Comparison of ENCODE assay signal across 8 cellular contexts in the genomic region with DNA sequence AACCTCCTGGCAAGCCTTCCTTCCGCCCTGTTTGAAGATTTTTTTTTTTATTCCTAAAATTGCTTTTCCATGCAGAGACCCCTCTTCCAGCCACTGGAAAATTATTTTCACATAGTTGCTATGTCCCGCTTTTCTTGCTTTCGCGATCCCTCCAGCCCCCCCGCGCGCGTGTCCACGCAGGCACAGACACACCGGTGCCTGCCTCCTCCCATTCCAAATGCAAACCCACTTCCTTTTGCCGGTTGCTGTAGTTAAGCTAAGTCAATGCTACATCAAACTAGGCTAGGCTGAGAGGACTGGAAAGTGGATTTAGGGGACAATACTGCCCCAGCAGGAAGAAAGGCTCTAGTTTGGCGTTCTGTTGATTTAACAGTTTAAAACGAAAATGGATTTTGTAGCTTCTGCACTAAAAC.
DNase-seq lines count a peak whose midpoint lies in the region; ATAC-seq, FAIRE-seq and TF ChIP-seq lines count a peak whose summit lies in the region.

No MANE protein-coding gene starts in this region.

- no peak for TF ChIP-seq CTCF in HFF-Myc (IDR thresholded peaks at IDR 0.05; ENCODE audit: low read depth, low read length, missing control alignments)
- no peak for TF ChIP-seq CTCF in endothelial cell of umbilical vein (IDR thresholded peaks at IDR 0.05; ENCODE audit: extremely low read depth in 1 of 2, insufficient read depth in 1 of 2, low read depth in 1 of 2, low read length in 2 of 2)

- H4K20me1 ChIP-seq in BLaER1 treated with 17β-estradiol and CSF1 and Interleukin-3, amounts not matched to agents 10 nM and 100 nM: peaks cover 0 to 32% (median 18%) of the 10 kb centered on the region in 11 experiments; a peak in 17 of 22 replicates
- no peaks in the 10 kb centered on the region for H4K20me1 ChIP-seq in endothelial cell of umbilical vein (replicated peaks; ENCODE audit: control insufficient read depth, extremely low read depth, insufficient read depth, low read length)

- intact Hi-C loops in endothelial cell of umbilical vein (cut with micrococcal nuclease): loop anchor here (2.0 to 5.0 kb wide), 2 partner anchors 109 to 519 kb away; no protein-coding TSS in a partner anchor

- H3K4me2 ChIP-seq in BLaER1 treated with 17β-estradiol and CSF1 and Interleukin-3, amounts not matched to agents 10 nM and 100 nM: peak overlapping the region; percentile 94 to 100 (median 98)
- peak overlapping the region; percentile 75 for H3K4me2 ChIP-seq in endothelial cell of umbilical vein (ENCODE audit: insufficient read depth, low read length)

- no TSS peak for BruUV-seq in endothelial cell of umbilical vein (replicated peaks; lab: Mats Ljungman, UMichigan)

- H3K27ac ChIP-seq in BLaER1 treated with 17β-estradiol and CSF1 and Interleukin-3, amounts not matched to agents 10 nM and 100 nM: 0 out of 22 replicates have a peak overlapping the region, but pooled peaks of 1 of the 11 experiments have one; percentile 2
- H3K27ac ChIP-seq in endothelial cell of umbilical vein (ENCODE audit: insufficient read depth, low read depth, low read length) (no peak overlapping the region), mucosa of rectum (ENCODE audit: low read depth in 2 of 2, low read length in 2 of 2) (no peak overlapping the region)

- no peaks in the 10 kb centered on the region for H3K36me3 ChIP-seq in BLaER1 treated with 17β-estradiol and CSF1 and Interleukin-3, amounts not matched to agents 10 nM and 100 nM
- H3K36me3 ChIP-seq in endothelial cell of umbilical vein (ENCODE audit: control insufficient read depth in 2 of 2, extremely low read depth in 1 of 2, insufficient read depth in 2 of 2, low read length in 2 of 2) (no peaks in the 10 kb centered on the region), mucosa of rectum (ENCODE audit: control insufficient read depth in 2 of 2, insufficient read depth in 2 of 2, low read length in 2 of 2) (no peaks in the 10 kb centered on the region)

- no peak for TF ChIP-seq POLR2A in endothelial cell of umbilical vein (IDR thresholded peaks at IDR 0.05; ENCODE audit: low read depth, low read length)

- H3K79me2 ChIP-seq in endothelial cell of umbilical vein (ENCODE audit: control insufficient read depth, insufficient read depth, low read length): no peaks in the 10 kb centered on the region

- peak overlapping the region; percentile 65 to 79 (median 71) for H3K4me3 ChIP-seq in BLaER1 treated with 17β-estradiol and CSF1 and Interleukin-3, amounts not matched to agents 10 nM and 100 nM
- H3K4me3 ChIP-seq in HFF-Myc (replicated peaks; ENCODE audit: low read depth, low read length) (peak overlapping the region; percentile 47), endothelial cell of umbilical vein (replicated peaks in 1 of 3; ENCODE audit: insufficient read depth in 1 of 3, low read depth in 1 of 3, low read length in 3 of 3) (peak overlapping the region; percentile 19 to 42 (median 33)), mucosa of rectum (ENCODE audit: low read length in 2 of 2) (peak overlapping the region; percentile 63 to 89)

- peak overlapping the region in 10 of 11 experiments; percentile 39 to 70 (median 60); a peak in 19 of 22 replicates for H3K9ac ChIP-seq in BLaER1 treated with 17β-estradiol and CSF1 and Interleukin-3, amounts not matched to agents 10 nM and 100 nM
- no peak overlapping the region for H3K9ac ChIP-seq in endothelial cell of umbilical vein (replicated peaks; ENCODE audit: extremely low read depth, insufficient read depth, low read length)
- H3K9ac ChIP-seq in mucosa of rectum (ENCODE audit: low read depth in 1 of 2, low read length in 2 of 2): peak overlapping the region in 1 of 2 donors; percentile 25

- in situ Hi-C loops in SK-MEL-5 (cut with HindIII; ENCODE audit: low pct_unique_long_range_greater_than_20kb, low sequenced_read_pairs): no loop called here

- POLR2A ChIA-PET in endothelial cell of umbilical vein (lab: Charles Lee): interaction anchor here (0.7 kb wide), 1 partner anchor 111 kb away, joined by 3 read pairs; no protein-coding TSS in a partner anchor

- FAIRE-seq in endothelial cell of umbilical vein (lab: Jason Lieb, UNC): no peak

- H3K9me1 ChIP-seq in endothelial cell of umbilical vein (replicated peaks; ENCODE audit: control insufficient read depth, extremely low read depth, insufficient read depth, low read length): no peaks in the 10 kb centered on the region

- H3K4me1 ChIP-seq in BLaER1 treated with 17β-estradiol and CSF1 and Interleukin-3, amounts not matched to agents 10 nM and 100 nM: peaks cover 14 to 38% (median 29%) of the 10 kb centered on the region in 10 experiments
- H3K4me1 ChIP-seq in endothelial cell of umbilical vein (ENCODE audit: control insufficient read depth, extremely low read depth, insufficient read depth, low read length): peaks cover 15% of the 10 kb centered on the region
- H3K4me1 ChIP-seq in mucosa of rectum (ENCODE audit: control insufficient read depth in 2 of 2, insufficient read depth in 2 of 2, low read length in 2 of 2): peaks cover 20 to 25% of the 10 kb centered on the region in 2 donors

- CTCF ChIA-PET in endothelial cell of umbilical vein (lab: Charles Lee): interaction anchor here (0.7 to 1.7 kb wide), 9 partner anchors 13 to 839 kb away, joined by 3 to 7 read pairs (median 4); a partner anchor contains a TSS

- ATAC-seq in HG02588 (IDR thresholded peaks at IDR 0.05; ENCODE audit: unreplicated experiment) (no peak), GM19467 (IDR thresholded peaks at IDR 0.05; ENCODE audit: unreplicated experiment) (no peak)

- dilution Hi-C loops in endothelial cell of umbilical vein (cut with MboI; ENCODE audit: extremely low pct_ligation_motif_present, low sequenced_read_pairs): no loop called here

- H3K27me3 ChIP-seq in BLaER1 treated with 17β-estradiol and CSF1 and Interleukin-3, amounts not matched to agents 10 nM and 100 nM: peaks cover 49 to 74% (median 67%) of the 10 kb centered on the region in 11 experiments
- H3K27me3 ChIP-seq in endothelial cell of umbilical vein (ENCODE audit: control insufficient read depth in 2 of 2, insufficient read depth in 2 of 2, low read length in 2 of 2) (peaks cover 28 to 36% of the 10 kb centered on the region in 2 experiments), mucosa of rectum (ENCODE audit: control insufficient read depth in 2 of 2, insufficient read depth in 2 of 2, low read length in 2 of 2) (peaks cover 14 to 33% of the 10 kb centered on the region in 2 donors)

- H3K9me3 ChIP-seq in BLaER1 treated with 17β-estradiol and CSF1 and Interleukin-3, amounts not matched to agents 10 nM and 100 nM (replicated peaks in 1 of 11): no peaks in the 10 kb centered on the region
- H3K9me3 ChIP-seq in endothelial cell of umbilical vein (replicated peaks; ENCODE audit: control insufficient read depth, insufficient read depth, low read length) (no peaks in the 10 kb centered on the region), mucosa of rectum (ENCODE audit: control insufficient read depth in 2 of 2, low read length in 2 of 2) (no peaks in the 10 kb centered on the region)

- H2AFZ ChIP-seq in endothelial cell of umbilical vein (ENCODE audit: low read depth, low read length): peak overlapping the region; percentile 81

- DNase-seq in HFF-Myc (ENCODE audit: extremely low read depth, low read depth): no peak
- peak; percentile 40 for DNase-seq in SK-MEL-5 (ENCODE audit: low read depth, low spot score)
- no peak for DNase-seq in endothelial cell of umbilical vein (ENCODE audit: low read depth, low spot score)
- DNase-seq in activated CD4-positive, CD25-positive, alpha-beta regulatory T cell (lab: John Stamatoyannopoulos, UW): no peak

TF ChIP-seq in endothelial cell of umbilical vein, 7 proteins besides CTCF, POLR2A, EP300 and RAD21:
- TF ChIP-seq JUN (IDR thresholded peaks at IDR 0.05; ENCODE audit: borderline replicate concordance, insufficient read depth, insufficient read length, low read depth) (no peak), POLR2AphosphoS5 (IDR thresholded peaks at IDR 0.05; ENCODE audit: insufficient read depth, low read depth, low read length) (no peak), MYC (IDR thresholded peaks at IDR 0.05; ENCODE audit: low read depth, low read length) (no peak), FOS (IDR thresholded peaks at IDR 0.05; ENCODE audit: borderline replicate concordance, insufficient read depth, low read length) (no peak), GATA2 (IDR thresholded peaks at IDR 0.05; ENCODE audit: insufficient read depth, insufficient read length, low read depth, low read length) (no peak), EZH2 (IDR thresholded peaks at IDR 0.05; ENCODE audit: borderline replicate concordance, low read depth, low read length, severe bottlenecking) (no peak)
- TF ChIP-seq, protein P1, sequence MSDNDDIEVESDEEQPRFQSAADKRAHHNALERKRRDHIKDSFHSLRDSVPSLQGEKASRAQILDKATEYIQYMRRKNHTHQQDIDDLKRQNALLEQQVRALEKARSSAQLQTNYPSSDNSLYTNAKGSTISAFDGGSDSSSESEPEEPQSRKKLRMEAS (IDR thresholded peaks at IDR 0.05; ENCODE audit: insufficient read depth, insufficient read length): no peak
TF ChIP-seq in endothelial cell of umbilical vein: peak in this region for 0.
